Comparison of ENCODE assay signal across 21 cellular contexts in the genomic region with DNA sequence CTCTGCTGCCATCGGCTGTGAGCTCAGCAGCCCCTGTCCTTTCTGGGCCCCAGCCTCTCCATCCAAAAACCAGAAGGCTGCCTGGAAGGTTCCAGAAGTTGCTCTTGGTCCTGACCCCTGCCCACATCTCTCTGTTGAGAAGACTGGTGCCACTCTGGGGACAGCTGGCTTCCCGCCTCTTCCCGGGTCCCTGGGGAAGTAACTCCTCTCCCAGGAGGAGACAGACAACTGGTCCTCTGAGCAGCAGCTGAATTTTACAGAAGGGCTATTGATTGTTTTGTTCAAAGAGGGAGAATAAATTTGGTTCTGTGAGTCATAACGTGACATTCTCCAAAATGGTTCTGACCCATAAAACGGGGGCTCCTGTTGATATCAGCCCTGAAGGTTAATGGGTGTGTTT.
DNase-seq lines count a peak whose midpoint lies in the region; ATAC-seq, FAIRE-seq and TF ChIP-seq lines count a peak whose summit lies in the region.
"Had no signal": no experiment of that assay in that cellular context is flagged by ENCODE, and none has a peak within 500 bp of the region (broad histone marks: within the 10 kb centered on the region; RNA-seq: fewer than 3 reads in every experiment).

No MANE protein-coding gene starts in this region.

- H3K36me3 ChIP-seq in SJCRH30 (no peaks in the 10 kb centered on the region), ovary (no peaks in the 10 kb centered on the region)
- H3K36me3 ChIP-seq: HAP-1 had no signal

- no peak for ATAC-seq in GM21737 (IDR thresholded peaks at IDR 0.05; ENCODE audit: unreplicated experiment)

- TF ChIP-seq EP300 in ovary (IDR thresholded peaks at IDR 0.05) = no peak

- H3K4me3 ChIP-seq in SJCRH30 (no peak overlapping the region), ovary (no peak overlapping the region)
- H3K4me3 ChIP-seq: HAP-1 had no signal

- H3K27me3 ChIP-seq in SJCRH30 (no peaks in the 10 kb centered on the region), ovary (no peaks in the 10 kb centered on the region)

- TF ChIP-seq POLR2A in ovary (IDR thresholded peaks at IDR 0.05) = no peak

- H3K4me1 ChIP-seq in SJCRH30 (peaks cover 48% of the 10 kb centered on the region), ovary (ENCODE audit: insufficient read depth) (peaks cover 54% of the 10 kb centered on the region)
- H3K4me1 ChIP-seq: HAP-1 had no signal

- TF ChIP-seq CTCF in ovary (IDR thresholded peaks at IDR 0.05) = no peak

- peak overlapping the region; percentile 13 for H3K27ac ChIP-seq in SJCRH30
- H3K27ac ChIP-seq in ovary = peak overlapping the region; percentile 4 to 95
- H3K27ac ChIP-seq: 22Rv1 had no signal

- DNase-seq in NCI-H2171 treated with DMSO at 0.1 percent for 48 hours (lab: John Stamatoyannopoulos, UW) (peak; percentile 4), NCI-H2171 (lab: John Stamatoyannopoulos, UW) (no peak), SJCRH30 (peak; percentile 40 to 57), ovary (no peak), urothelium cell line (ENCODE audit: low spot score) (no peak)
- DNase-seq: C1 segment of cervical spinal cord; Calu3; CD4-positive, alpha-beta memory T cell; COR-L47; DMS53; DMS79 treated with DMSO at 0.1 percent for 48 hours; GF-D8; GOT3; HFFc6 had no signal

- intact Hi-C loops in ovary (cut with DNase I) = loop anchor here in 1 of 4 donors (2.0 kb wide), 1 partner anchor 29 kb away; no protein-coding TSS in a partner anchor

- FAIRE-seq in urothelium cell line (lab: Jason Lieb, UNC) = no peak
- FAIRE-seq: A204.1, GM12891, GM18507, H54 had no signal

- WGBS in ovary, 3 donors = 40 to 66% (median 49%) methylated on average over 5 of the region's 5 CpGs

- H3K9me3 ChIP-seq in SJCRH30 (replicated peaks) (peaks cover 4% of the 10 kb centered on the region; the same call in 1 of the 2 replicates), ovary (no peaks in the 10 kb centered on the region)
- H3K9me3 ChIP-seq: HAP-1 had no signal

Comparison
In these comparisons a context has a peak if more than half of its experiments do, and no peak if none do; other contexts are left out.
1. DNase-seq: peak in NCI-H2171 treated with DMSO at 0.1 percent for 48 hours (single experiment) and SJCRH30 (2 of 2); none in NCI-H2171 (single experiment), ovary (0 of 5) and urothelium cell line (single experiment).